ENCODE assay signal across 8 cellular contexts in genomic region chr9:108934323-108934885, GRCh38.
DNase-seq lines count a peak whose midpoint lies in the region; ATAC-seq and TF ChIP-seq lines count a peak whose summit lies in the region.

Gene ABITRAM (plus strand): TSS chr9:108934400. CDS start chr9:108934487, 87 bp downstream.

- in situ Hi-C loops in GM13976 (cut with MboI; ENCODE audit: low sequenced_read_pairs, unreplicated experiment) = no loop called here

- peak; percentile 94 for DNase-seq in GM13976 (ENCODE audit: low spot score)
- peak; percentile 89 for DNase-seq in NCI-H1417 treated with DMSO at 0.1 percent for 48 hours (lab: John Stamatoyannopoulos, UW)
- DNase-seq in T-helper 2 cell = peak; percentile 60 to 94 (median 74)
- DNase-seq in astrocyte of the hippocampus (ENCODE audit: low read depth, low spot score) = peak; percentile 94
- peak; percentile 80 to 82 for DNase-seq in hippocampal formation (lab: John Stamatoyannopoulos, UW)
- peak; percentile 94 for DNase-seq in retina
- no peak for DNase-seq in HK-2 (ENCODE audit: unreplicated experiment)

- peak; percentile 84 for ATAC-seq in HG02763 (IDR thresholded peaks at IDR 0.05; ENCODE audit: unreplicated experiment)

- TF ChIP-seq CTCF in GM13976 (IDR thresholded peaks at IDR 0.05; ENCODE audit: borderline replicate concordance, control extremely low read depth, extremely low read depth, insufficient read depth, missing control alignments) = no peak
